Comparison of ENCODE assay signal across 9 cellular contexts in genomic region chr19:40421468-40421778, GRCh38. TPM values are rescaled to one million over a fixed set of nuclear protein-coding genes. Genes with fewer than 3 reads are reported as not detected.
DNase-seq lines count a peak whose midpoint lies in the region; ATAC-seq and TF ChIP-seq lines count a peak whose summit lies in the region.
"Had no signal": no experiment of that assay in that cellular context is flagged by ENCODE, and none has a peak within 500 bp of the region (broad histone marks: within the 10 kb centered on the region; RNA-seq: fewer than 3 reads in every experiment).

No MANE protein-coding gene starts in this region.

- H3K27ac ChIP-seq in angular gyrus (ENCODE audit: low read depth, low read length) (peak overlapping the region; percentile 97), liver (ENCODE audit: low read depth in 1 of 2, low read length in 2 of 2) (peak overlapping the region; percentile 93 to 98), transverse colon (peak overlapping the region; percentile 97 to 100 (median 98))

- in situ Hi-C loops in transverse colon (cut with MboI; ENCODE audit: low pct_ligation_motif_present in 1 of 4, low pct_unique_long_range_greater_than_20kb in 1 of 4, low sequenced_read_pairs in 3 of 4): loop anchor here in 2 of 4 donors (10.0 to 25.0 kb wide), 2 partner anchors 134 to 137 kb away; partner anchors contain the start of gene AKT2 (in 2 of the 2)

- peak overlapping the region; percentile 79 for H3K4me3 Mint-ChIP-seq in activated T-cell treated with anti-CD3 and anti-CD28 coated beads, Interleukin-2, amount 50 U/mL, for 4 hours

- no peaks in the 10 kb centered on the region for H3K27me3 Mint-ChIP-seq in activated T-cell treated with anti-CD3 and anti-CD28 coated beads, Interleukin-2, amount 50 U/mL, for 4 hours (ENCODE audit: low read depth)

- TF ChIP-seq CTCF in liver (IDR thresholded peaks at IDR 0.05; ENCODE audit: low read depth, low read length, missing input control) (no peak), transverse colon (IDR thresholded peaks at IDR 0.05) (no peak)

- no peak for ATAC-seq in activated T-cell treated with anti-CD3 and anti-CD28 coated beads, Interleukin-2, amount 50 U/mL, for 4 hours
- ATAC-seq in HG03135 (IDR thresholded peaks at IDR 0.05; ENCODE audit: unreplicated experiment) (no peak), HG03439 (IDR thresholded peaks at IDR 0.05; ENCODE audit: unreplicated experiment) (no peak), GM21367 (IDR thresholded peaks at IDR 0.05; ENCODE audit: unreplicated experiment) (no peak)

- H3K36me3 Mint-ChIP-seq in activated T-cell treated with anti-CD3 and anti-CD28 coated beads, Interleukin-2, amount 50 U/mL, for 4 hours (ENCODE audit: insufficient read depth): peaks cover 6% of the 10 kb centered on the region

- peaks cover 31% of the 10 kb centered on the region for H3K4me1 Mint-ChIP-seq in activated T-cell treated with anti-CD3 and anti-CD28 coated beads, Interleukin-2, amount 50 U/mL, for 4 hours (ENCODE audit: low read depth)

- no peaks in the 10 kb centered on the region for H3K9me3 ChIP-seq in liver (ENCODE audit: control insufficient read depth in 4 of 4, low read length in 3 of 4)
- H3K9me3 ChIP-seq in transverse colon: no peaks in the 10 kb centered on the region

- H3K4me1 ChIP-seq in liver (ENCODE audit: control insufficient read depth in 4 of 4, insufficient read depth in 4 of 4, low read length in 3 of 4): peaks cover 0 to 16% (median 10%) of the 10 kb centered on the region in 4 donors
- H3K4me1 ChIP-seq in transverse colon: peaks cover 23 to 53% (median 32%) of the 10 kb centered on the region in 4 donors

- H3K27me3 ChIP-seq in liver (ENCODE audit: control insufficient read depth in 4 of 4, insufficient read depth in 4 of 4, low read length in 3 of 4) (no peaks in the 10 kb centered on the region), transverse colon (no peaks in the 10 kb centered on the region)

- no peak for TF ChIP-seq POLR2A in transverse colon (IDR thresholded peaks at IDR 0.05)

- no peak for TF ChIP-seq EP300 in transverse colon (IDR thresholded peaks at IDR 0.05; ENCODE audit: low read depth)

- TF ChIP-seq RAD21 in liver (IDR thresholded peaks at IDR 0.05): no peak

- peak overlapping the region in 2 of 3 donors; percentile 37 to 62 for H3K4me3 ChIP-seq in liver (ENCODE audit: low read depth in 1 of 3, low read length in 3 of 3)
- H3K4me3 ChIP-seq in transverse colon: peak overlapping the region; percentile 54 to 74 (median 60)

- H3K9ac ChIP-seq in liver (ENCODE audit: low read depth in 1 of 2, low read length in 2 of 2): peak overlapping the region; percentile 96 to 97

- H3K9me3 Mint-ChIP-seq in activated T-cell treated with anti-CD3 and anti-CD28 coated beads, Interleukin-2, amount 50 U/mL, for 4 hours: no peaks in the 10 kb centered on the region

- peaks cover 2 to 5% (median 4%) of the 10 kb centered on the region in 4 donors for H3K36me3 ChIP-seq in liver (ENCODE audit: control insufficient read depth in 4 of 4, insufficient read depth in 3 of 4, low read depth in 1 of 4, low read length in 3 of 4)
- H3K36me3 ChIP-seq in transverse colon: peaks cover 0 to 10% (median 0%) of the 10 kb centered on the region in 4 donors

- intact Hi-C loops in transverse colon (cut with DNase I; ENCODE audit: low total_unique reads): no loop called here

- WGBS in liver: 10% methylated on average over 4 of the region's 4 CpGs
- WGBS in transverse colon (ENCODE audit: low coverage in 1 of 2), 2 donors: 11 to 16% methylated on average over 3 to 4 of the region's 4 CpGs

- no peak for DNase-seq in activated T-cell treated with anti-CD3 and anti-CD28 coated beads, Interleukin-2, amount 50 U/mL, for 4 hours
- DNase-seq in activated T-cell treated with anti-CD3 and anti-CD28 coated beads, Interleukin-2, amount 50 U/mL, for 1 hour: no peak
- no peak for DNase-seq in transverse colon
- DNase-seq: NCI-H1417 treated with DMSO at 0.1 percent for 48 hours had no signal

TF ChIP-seq in liver, 16 proteins besides CTCF, POLR2A, EP300 and RAD21:
- TF ChIP-seq FOXA1 (IDR thresholded peaks at IDR 0.05) (peak; percentile 2), SP1 (IDR thresholded peaks at IDR 0.05) (no peak)

RNA-seq across cellular contexts. Expression of gene SERTAD1, which starts 4.4 kb away (rescaled TPM):
- 10 to 100 TPM; 24.2 to 33.9 (median 33.7) TPM for total RNA-seq in activated T-cell treated with anti-CD3 and anti-CD28 coated beads, Interleukin-2, amount 50 U/mL, for 4 hours
- total RNA-seq in liver (1 to 10 TPM; 3.7 to 6.0 TPM), transverse colon (10 to 100 TPM in 3 of 4 donors, 1 to 10 TPM in 1; 2.6 to 30.3 (median 18.4) TPM)
- polyA plus RNA-seq in liver: 1 to 10 TPM; 3.6 to 6.8 TPM

RNA-seq across cellular contexts. Expression of gene PRX, which starts 8.2 kb away (rescaled TPM):
- total RNA-seq in activated T-cell treated with anti-CD3 and anti-CD28 coated beads, Interleukin-2, amount 50 U/mL, for 4 hours: under 1 TPM; 0.71 to 0.82 (median 0.79) TPM
- total RNA-seq in liver: 1 to 10 TPM in 1 of 2 donors, under 1 TPM in 1; 0.56 to 1.0 TPM
- polyA plus RNA-seq in liver: under 1 TPM; 0.03 to 0.47 TPM
- 1 to 10 TPM; 1.5 to 5.0 (median 2.6) TPM for total RNA-seq in transverse colon

RNA-seq across cellular contexts. Expression of gene SERTAD3, which starts 22.7 kb away (rescaled TPM):
- total RNA-seq in activated T-cell treated with anti-CD3 and anti-CD28 coated beads, Interleukin-2, amount 50 U/mL, for 4 hours: 1 to 10 TPM; 6.4 to 9.5 (median 6.8) TPM
- total RNA-seq in liver (1 to 10 TPM; 6.9 to 7.0 TPM), transverse colon (10 to 100 TPM; 14.1 to 31.0 (median 22.2) TPM)
- polyA plus RNA-seq in liver: 1 to 10 TPM; 6.1 to 8.9 TPM

RNA-seq across cellular contexts. Expression of gene HIPK4, which starts 31.4 kb away (rescaled TPM):
- under 1 TPM in 1 of 3 donors, not detected in 2; 0.08 TPM for total RNA-seq in activated T-cell treated with anti-CD3 and anti-CD28 coated beads, Interleukin-2, amount 50 U/mL, for 4 hours
- total RNA-seq in liver (under 1 TPM in 1 of 2 donors, not detected in 1; 0.17 TPM), transverse colon (under 1 TPM in 1 of 4 donors, not detected in 3; 0.48 TPM)
- under 1 TPM in 1 of 2 donors, not detected in 1; 0.02 TPM for polyA plus RNA-seq in liver

RNA-seq across cellular contexts. Expression of gene BLVRB, which starts 44.1 kb away (rescaled TPM):
- total RNA-seq in activated T-cell treated with anti-CD3 and anti-CD28 coated beads, Interleukin-2, amount 50 U/mL, for 4 hours: 10 to 100 TPM; 17.0 to 19.2 (median 18.1) TPM
- 1,000 to 10,000 TPM in 1 of 2 donors, 100 to 1,000 TPM in 1; 132 to 1,243 TPM for total RNA-seq in liver
- 100 to 1,000 TPM; 192 to 312 TPM for polyA plus RNA-seq in liver
- 100 to 1,000 TPM in 3 of 4 donors, 10 to 100 TPM in 1; 81.5 to 193 (median 147) TPM for total RNA-seq in transverse colon
